25 cellular contexts compared by ENCODE assay signal in the genomic region with DNA sequence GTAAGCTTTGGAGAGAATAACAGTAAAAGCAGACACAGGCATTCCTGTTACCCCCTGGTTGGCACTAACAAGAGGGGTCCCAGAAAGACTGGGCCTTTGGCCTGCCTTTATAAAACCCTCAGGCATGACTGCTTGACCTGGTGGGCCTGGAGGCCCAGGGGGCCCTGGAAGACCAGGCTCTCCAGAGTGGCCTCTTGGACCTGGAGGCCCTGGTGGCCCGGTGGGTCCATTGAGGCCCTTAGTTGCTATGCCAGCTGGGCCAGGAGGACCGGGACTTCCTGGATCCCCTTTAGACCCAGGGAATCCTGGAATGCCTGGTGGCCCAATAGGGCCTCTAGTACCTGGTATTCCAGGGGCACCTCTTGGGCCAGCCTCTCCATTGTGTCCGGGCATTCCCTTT. TPM values are rescaled to one million over a fixed set of nuclear protein-coding genes. Genes with fewer than 3 reads are reported as not detected.
DNase-seq lines count a peak whose midpoint lies in the region; ATAC-seq and TF ChIP-seq lines count a peak whose summit lies in the region.
"Had no signal": no experiment of that assay in that cellular context is flagged by ENCODE, and none has a peak within 500 bp of the region (broad histone marks: within the 10 kb centered on the region; RNA-seq: fewer than 3 reads in every experiment).

No MANE protein-coding gene starts in this region.

- H3K27ac ChIP-seq in mesenchymal stem cell (ENCODE audit: low read length, poor library complexity, severe bottlenecking) (no peak overlapping the region), trophoblast cell (ENCODE audit: low read depth, low read length) (no peak overlapping the region), upper lobe of right lung (no peak overlapping the region)
- H3K27ac ChIP-seq: BLaER1 had no signal

- H3K4ac ChIP-seq in mesenchymal stem cell (ENCODE audit: low read depth in 1 of 2, low read length in 2 of 2) (no peak overlapping the region), trophoblast cell (ENCODE audit: low read depth, low read length) (no peak overlapping the region)

- H3K9me3 ChIP-seq in mesenchymal stem cell (ENCODE audit: control insufficient read depth, low read length), result no peaks in the 10 kb centered on the region
- H3K9me3 ChIP-seq in trophoblast cell (ENCODE audit: insufficient read depth, low read depth, low read length), result no peaks in the 10 kb centered on the region
- no peaks in the 10 kb centered on the region for H3K9me3 ChIP-seq in upper lobe of right lung
- H3K9me3 ChIP-seq: BE2C, BLaER1 had no signal

- H4K12ac ChIP-seq in trophoblast cell (ENCODE audit: low read depth, low read length), result no peak overlapping the region

- intact Hi-C loops in upper lobe of right lung (cut with DNase I), result no loop called here

- H2AFZ ChIP-seq in mesenchymal stem cell (ENCODE audit: low read depth, low read length), result no peak overlapping the region
- peak overlapping the region; percentile 27 for H2AFZ ChIP-seq in trophoblast cell (ENCODE audit: insufficient read depth, low read length, poor library complexity)

- peaks cover 5 to 16% of the 10 kb centered on the region in 2 experiments for H3K36me3 ChIP-seq in mesenchymal stem cell (ENCODE audit: control insufficient read depth in 1 of 2, insufficient read depth in 2 of 2, low read depth in 1 of 2, low read length in 2 of 2)
- peaks cover 0 to 4% of the 10 kb centered on the region in 2 experiments for H3K36me3 ChIP-seq in trophoblast cell (ENCODE audit: control insufficient read depth in 1 of 2, insufficient read depth in 2 of 2, low read length in 2 of 2)
- peaks cover 29% of the 10 kb centered on the region for H3K36me3 ChIP-seq in upper lobe of right lung
- H3K36me3 ChIP-seq: BE2C had no signal

- H4K91ac ChIP-seq in mesenchymal stem cell (ENCODE audit: low read length), result no peak overlapping the region
- H4K91ac ChIP-seq in trophoblast cell (ENCODE audit: low read depth, low read length), result no peak overlapping the region

- DNase-seq in mesenchymal stem cell, result no peak
- no peak for DNase-seq in trophoblast cell
- DNase-seq in upper lobe of right lung, result no peak
- no peak for DNase-seq in activated naive CD4-positive, alpha-beta T cell (lab: John Stamatoyannopoulos, UW)
- no peak for DNase-seq in hippocampal formation (lab: John Stamatoyannopoulos, UW)
- DNase-seq: 8988T; ACHN; BE2C; C1 segment of cervical spinal cord; CD4-positive, alpha-beta memory T cell; CD4-positive, CD25-positive, alpha-beta regulatory T cell; CD8-positive, alpha-beta memory T cell; COR-L47; DMS 273 treated with DMSO at 0.1 percent for 48 hours; DMS153; DMS53; DMS79; DND-41; EL; GDM1 had no signal

- no peak overlapping the region for H3K4me2 ChIP-seq in mesenchymal stem cell (ENCODE audit: low read length, poor library complexity, severe bottlenecking)
- H3K4me2 ChIP-seq in trophoblast cell (ENCODE audit: low read length), result no peak overlapping the region
- H3K4me2 ChIP-seq: BLaER1 had no signal

- H2BK15ac ChIP-seq in mesenchymal stem cell (ENCODE audit: low read depth, poor library complexity, severe bottlenecking), result peak overlapping the region; percentile 12

- 98% methylated on average over 3 of the region's 3 CpGs for WGBS in mesenchymal stem cell
- WGBS in trophoblast cell (ENCODE audit: extremely low coverage, insufficient coverage, insufficient read length), result no CpG with 5 or more reads among the region's 3 CpGs

- H2BK12ac ChIP-seq in mesenchymal stem cell (ENCODE audit: low read length in 2 of 2), result no peak overlapping the region
- no peak overlapping the region for H2BK12ac ChIP-seq in trophoblast cell (ENCODE audit: low read length)

- H3K23ac ChIP-seq in mesenchymal stem cell (ENCODE audit: low read length in 2 of 2), result no peak overlapping the region
- no peak overlapping the region for H3K23ac ChIP-seq in trophoblast cell (ENCODE audit: low read length)

- no peak overlapping the region for H2BK5ac ChIP-seq in mesenchymal stem cell (ENCODE audit: low read depth, low read length, poor library complexity, severe bottlenecking)
- H2BK5ac ChIP-seq in trophoblast cell (ENCODE audit: low read depth, low read length, poor library complexity), result no peak overlapping the region

- TF ChIP-seq CTCF in upper lobe of right lung (IDR thresholded peaks at IDR 0.05), result no peak

- H2BK120ac ChIP-seq in mesenchymal stem cell (ENCODE audit: low read depth, low read length) (no peak overlapping the region), trophoblast cell (ENCODE audit: insufficient read depth, low read length, poor library complexity) (no peak overlapping the region)

- H3K4me3 ChIP-seq in mesenchymal stem cell (ENCODE audit: insufficient read depth in 1 of 2, low read depth in 1 of 2, low read length in 2 of 2) (no peak overlapping the region), trophoblast cell (ENCODE audit: low read depth, low read length) (no peak overlapping the region), upper lobe of right lung (no peak overlapping the region)
- H3K4me3 ChIP-seq: BLaER1, GM12878 had no signal

- H3K9ac ChIP-seq in mesenchymal stem cell (ENCODE audit: low read length) (no peak overlapping the region), trophoblast cell (ENCODE audit: low read length) (no peak overlapping the region)
- H3K9ac ChIP-seq: BLaER1 had no signal

- H3K79me1 ChIP-seq in mesenchymal stem cell (replicated peaks; ENCODE audit: low read length, poor library complexity, severe bottlenecking), result peaks cover 15% of the 10 kb centered on the region
- no peaks in the 10 kb centered on the region for H3K79me1 ChIP-seq in trophoblast cell (ENCODE audit: low read length)

- H4K8ac ChIP-seq in mesenchymal stem cell (ENCODE audit: low read length) (no peak overlapping the region), trophoblast cell (ENCODE audit: low read depth, low read length) (no peak overlapping the region)

- peak; percentile 10 for ATAC-seq in upper lobe of right lung
- ATAC-seq: GM12878 had no signal

- H3K4me1 ChIP-seq in mesenchymal stem cell (ENCODE audit: control insufficient read depth, insufficient read depth, low read depth, low read length), result no peaks in the 10 kb centered on the region
- no peaks in the 10 kb centered on the region for H3K4me1 ChIP-seq in trophoblast cell (ENCODE audit: control insufficient read depth in 1 of 2, insufficient read depth in 2 of 2, low read length in 2 of 2)
- no peaks in the 10 kb centered on the region for H3K4me1 ChIP-seq in upper lobe of right lung
- H3K4me1 ChIP-seq: BE2C, BLaER1 had no signal

- H3K18ac ChIP-seq in mesenchymal stem cell (ENCODE audit: low read depth in 1 of 2, low read length in 2 of 2) (no peak overlapping the region), trophoblast cell (ENCODE audit: low read length) (no peak overlapping the region)

- no peak overlapping the region for H3K14ac ChIP-seq in mesenchymal stem cell (ENCODE audit: low read length in 2 of 2)
- no peak overlapping the region for H3K14ac ChIP-seq in trophoblast cell (ENCODE audit: low read length)

- no peaks in the 10 kb centered on the region for H3K79me2 ChIP-seq in trophoblast cell (ENCODE audit: control insufficient read depth, insufficient read depth, low read length, poor library complexity)

- no peak overlapping the region for H2AK5ac ChIP-seq in mesenchymal stem cell (ENCODE audit: low read length, severe bottlenecking)
- no peak overlapping the region for H2AK5ac ChIP-seq in trophoblast cell (ENCODE audit: low read length)

- H3K27me3 ChIP-seq in mesenchymal stem cell (ENCODE audit: control insufficient read depth in 1 of 2, insufficient read depth in 1 of 2, low read length in 2 of 2), result no peaks in the 10 kb centered on the region
- no peaks in the 10 kb centered on the region for H3K27me3 ChIP-seq in trophoblast cell (ENCODE audit: insufficient read depth, low read length)
- no peaks in the 10 kb centered on the region for H3K27me3 ChIP-seq in upper lobe of right lung
- H3K27me3 ChIP-seq: BE2C, BLaER1 had no signal

RNA-seq across cellular contexts. Expression of gene COL10A1, which starts 5.5 kb away (rescaled TPM):
- polyA plus RNA-seq in mesenchymal stem cell (2013, experiment 1 of 2), result 0.01 TPM
- not detected for polyA plus RNA-seq in mesenchymal stem cell (2013, experiment 2 of 2)
- not detected in 2 replicates for polyA plus RNA-seq in trophoblast cell (2013)
- 2.8 TPM for total RNA-seq in upper lobe of right lung
- total RNA-seq: A673; CD4-positive, alpha-beta memory T cell; CD4-positive, CD25-positive, alpha-beta regulatory T cell; CD8-positive, alpha-beta memory T cell; G401 had no signal
- polyA plus RNA-seq: CD14-positive monocyte; CD4-positive, alpha-beta memory T cell; CD4-positive, CD25-positive, alpha-beta regulatory T cell; CD8-positive, alpha-beta memory T cell had no signal

RNA-seq across cellular contexts. Expression of gene NT5DC1, which starts 19.8 kb away (rescaled TPM):
- 12.5 TPM for polyA plus RNA-seq in mesenchymal stem cell (2013, experiment 1 of 2)
- 12.2 TPM for polyA plus RNA-seq in mesenchymal stem cell (2013, experiment 2 of 2)
- polyA plus RNA-seq in trophoblast cell (2013), result 9.1 and 9.3 TPM in 2 replicates
- total RNA-seq in upper lobe of right lung, result 49.7 TPM

RNA-seq across cellular contexts. Expression of gene FRK, which starts 59.7 kb away (rescaled TPM):
- polyA plus RNA-seq in mesenchymal stem cell (2013, experiment 1 of 2), result 0.03 TPM
- 0.04 TPM for polyA plus RNA-seq in mesenchymal stem cell (2013, experiment 2 of 2)
- 0.19 and 0.21 TPM in 2 replicates for polyA plus RNA-seq in trophoblast cell (2013)
- total RNA-seq in upper lobe of right lung, result 7.2 TPM
- total RNA-seq: CD4-positive, alpha-beta memory T cell; CD4-positive, CD25-positive, alpha-beta regulatory T cell had no signal
- polyA plus RNA-seq: CD14-positive monocyte; CD4-positive, CD25-positive, alpha-beta regulatory T cell; CD8-positive, alpha-beta memory T cell had no signal
